ENCODE assay signal across 20 cellular contexts in genomic region chr1:38680801-38681510, GRCh38.
A peak's percentile ranks its signal among the peaks of the same experiment; 100 is the strongest.
DNase-seq lines count a peak whose midpoint lies in the region; ATAC-seq and TF ChIP-seq lines count a peak whose summit lies in the region.
"Had no signal": no experiment of that assay in that cellular context is flagged by ENCODE, and none has a peak within 500 bp of the region (broad histone marks: within the 10 kb centered on the region; RNA-seq: fewer than 3 reads in every experiment).

No MANE protein-coding gene starts in this region.

- H3K36me3 ChIP-seq in GM23338 (ENCODE audit: insufficient read depth) (no peaks in the 10 kb centered on the region), SJCRH30 (no peaks in the 10 kb centered on the region)
- H3K36me3 ChIP-seq: BLaER1 treated with 17β-estradiol and CSF1 and Interleukin-3, amounts not matched to agents 10 nM and 100 nM; right lobe of liver; transverse colon had no signal

- DNase-seq in GM23338 (ENCODE audit: low spot score) (peak; percentile 53), SJCRH30 (peak; percentile 60 to 70), fibroblast of pulmonary artery (ENCODE audit: low read depth) (peak; percentile 49), omental fat pad (ENCODE audit: low spot score) (no peak), cerebellum (ENCODE audit: low spot score) (no peak)
- no peak for DNase-seq in stimulated activated naive CD8-positive, alpha-beta T cell treated with anti-CD3 and anti-CD28 coated beads, Interleukin-15, amount 100 ng/mL, for 72 hours
- DNase-seq: activated CD4-positive, alpha-beta T cell treated with anti-CD3 and anti-CD28 coated beads, Interleukin-2, amount 10 ng/mL, durations not matched to agents 24 days and 14 days; activated T-cell treated with anti-CD3 and anti-CD28 coated beads, Interleukin-2, amount 50 U/mL, for 4 hours; amygdala; foreskin melanocyte; kidney glomerular epithelial cell; natural killer cell; NCI-H1694 treated with DMSO at 0.1 percent for 48 hours; right lobe of liver; stimulated activated CD4-positive, alpha-beta T cell treated with anti-CD3 and anti-CD28 coated beads, Interleukin-4, amount 100 ng/mL, for 1 hour; T-helper 9 cell; transverse colon had no signal

- H3F3A ChIP-seq in GM23338 (replicated peaks; ENCODE audit: low read depth), result no peaks in the 10 kb centered on the region

- H4K20me1 ChIP-seq in GM23338 (replicated peaks; ENCODE audit: insufficient read depth), result 0 out of 2 replicates have a peak, but pooled peaks cover 2% of the 10 kb centered on the region
- H4K20me1 ChIP-seq: BLaER1 treated with 17β-estradiol and CSF1 and Interleukin-3, amounts not matched to agents 10 nM and 100 nM had no signal

- H3K4me2 ChIP-seq in GM23338, result no peak overlapping the region
- H3K4me2 ChIP-seq: BLaER1 treated with 17β-estradiol and CSF1 and Interleukin-3, amounts not matched to agents 10 nM and 100 nM; KMS-11 had no signal

- H3K79me2 ChIP-seq in GM23338 (replicated peaks; ENCODE audit: insufficient read depth), result no peaks in the 10 kb centered on the region

- ATAC-seq in GM23338, result peak; percentile 48; the same call in 2 of the 3 replicates
- peak; percentile 54 for ATAC-seq in omental fat pad (ENCODE audit: low FRiP score)
- no peak for ATAC-seq in GM18520 (IDR thresholded peaks at IDR 0.05; ENCODE audit: unreplicated experiment)
- no peak for ATAC-seq in stimulated activated naive CD8-positive, alpha-beta T cell treated with anti-CD3 and anti-CD28 coated beads, Interleukin-15, amount 100 ng/mL, for 72 hours
- ATAC-seq: activated T-cell treated with anti-CD3 and anti-CD28 coated beads, Interleukin-2, amount 50 U/mL, for 4 hours; natural killer cell had no signal

- H3K27me3 ChIP-seq in GM23338 (ENCODE audit: insufficient read depth) (no peaks in the 10 kb centered on the region), SJCRH30 (no peaks in the 10 kb centered on the region)
- H3K27me3 ChIP-seq: BLaER1 treated with 17β-estradiol and CSF1 and Interleukin-3, amounts not matched to agents 10 nM and 100 nM; right lobe of liver had no signal

- peaks cover 2% of the 10 kb centered on the region; the same call in 1 of the 2 replicates for H3K4me1 ChIP-seq in GM23338 (ENCODE audit: insufficient read depth)
- H3K4me1 ChIP-seq in SJCRH30, result peaks cover 4% of the 10 kb centered on the region; the same call in 1 of the 2 replicates
- H3K4me1 ChIP-seq: BLaER1 treated with 17β-estradiol and CSF1 and Interleukin-3, amounts not matched to agents 10 nM and 100 nM; right lobe of liver; transverse colon had no signal

- H3K27ac ChIP-seq in GM23338 (ENCODE audit: low read depth) (no peak overlapping the region), SJCRH30 (no peak overlapping the region)
- H3K27ac ChIP-seq: BLaER1 treated with 17β-estradiol and CSF1 and Interleukin-3, amounts not matched to agents 10 nM and 100 nM; KMS-11; right lobe of liver; transverse colon had no signal

- H3K9me3 ChIP-seq in SJCRH30 (replicated peaks), result no peaks in the 10 kb centered on the region
- H3K9me3 ChIP-seq: BLaER1 treated with 17β-estradiol and CSF1 and Interleukin-3, amounts not matched to agents 10 nM and 100 nM; right lobe of liver; transverse colon had no signal

- no peak overlapping the region for H3K4me3 ChIP-seq in GM23338
- no peak overlapping the region for H3K4me3 ChIP-seq in SJCRH30
- H3K4me3 ChIP-seq in fibroblast of pulmonary artery (replicated peaks; ENCODE audit: low read depth, low read length), result no peak overlapping the region
- H3K4me3 ChIP-seq: BLaER1 treated with 17β-estradiol and CSF1 and Interleukin-3, amounts not matched to agents 10 nM and 100 nM; right lobe of liver; transverse colon had no signal

- no peak overlapping the region for H3K4me3 Mint-ChIP-seq in GM23338
- no peak overlapping the region for H3K4me3 Mint-ChIP-seq in stimulated activated naive CD8-positive, alpha-beta T cell treated with anti-CD3 and anti-CD28 coated beads, Interleukin-15, amount 100 ng/mL, for 72 hours
- H3K4me3 Mint-ChIP-seq: activated CD4-positive, alpha-beta T cell treated with anti-CD3 and anti-CD28 coated beads, Interleukin-2, amount 10 ng/mL, durations not matched to agents 24 days and 14 days; activated T-cell treated with anti-CD3 and anti-CD28 coated beads, Interleukin-2, amount 50 U/mL, for 4 hours; natural killer cell had no signal

- no peaks in the 10 kb centered on the region for H3K36me3 Mint-ChIP-seq in GM23338 (ENCODE audit: low read depth)
- H3K36me3 Mint-ChIP-seq: natural killer cell had no signal

- H3K4me1 Mint-ChIP-seq in GM23338, result peaks cover under 1% of the 10 kb centered on the region; the same call in 2 of the 3 replicates
- H3K4me1 Mint-ChIP-seq in stimulated activated naive CD8-positive, alpha-beta T cell treated with anti-CD3 and anti-CD28 coated beads, Interleukin-15, amount 100 ng/mL, for 72 hours, result no peaks in the 10 kb centered on the region
- H3K4me1 Mint-ChIP-seq: activated CD4-positive, alpha-beta T cell treated with anti-CD3 and anti-CD28 coated beads, Interleukin-2, amount 10 ng/mL, durations not matched to agents 24 days and 14 days; natural killer cell had no signal

- peaks cover 3% of the 10 kb centered on the region for H3K27me3 Mint-ChIP-seq in GM23338 (ENCODE audit: insufficient read depth, low read depth, poor library complexity)
- H3K27me3 Mint-ChIP-seq in stimulated activated naive CD8-positive, alpha-beta T cell treated with anti-CD3 and anti-CD28 coated beads, Interleukin-15, amount 100 ng/mL, for 72 hours, result peaks cover under 1% of the 10 kb centered on the region

- H3K9me3 Mint-ChIP-seq in GM23338, result no peaks in the 10 kb centered on the region; the same call in 2 of the 3 replicates
- no peaks in the 10 kb centered on the region for H3K9me3 Mint-ChIP-seq in stimulated activated naive CD8-positive, alpha-beta T cell treated with anti-CD3 and anti-CD28 coated beads, Interleukin-15, amount 100 ng/mL, for 72 hours
- H3K9me3 Mint-ChIP-seq: activated CD4-positive, alpha-beta T cell treated with anti-CD3 and anti-CD28 coated beads, Interleukin-2, amount 10 ng/mL, durations not matched to agents 24 days and 14 days; activated T-cell treated with anti-CD3 and anti-CD28 coated beads, Interleukin-2, amount 50 U/mL, for 4 hours; natural killer cell had no signal

- H2AFZ ChIP-seq in GM23338, result no peak overlapping the region

- no peaks in the 10 kb centered on the region for H3K9me2 ChIP-seq in GM23338 (ENCODE audit: insufficient read depth)

- H3K27ac Mint-ChIP-seq in GM23338, result no peak overlapping the region
- H3K27ac Mint-ChIP-seq in stimulated activated naive CD8-positive, alpha-beta T cell treated with anti-CD3 and anti-CD28 coated beads, Interleukin-15, amount 100 ng/mL, for 72 hours, result no peak overlapping the region
- H3K27ac Mint-ChIP-seq: activated CD4-positive, alpha-beta T cell treated with anti-CD3 and anti-CD28 coated beads, Interleukin-2, amount 10 ng/mL, durations not matched to agents 24 days and 14 days; natural killer cell had no signal

- TF ChIP-seq CTCF in GM23338 (conservative IDR thresholded peaks at IDR 0.05; ENCODE audit: low read depth in 2 of 2) (no peak), fibroblast of pulmonary artery (IDR thresholded peaks at IDR 0.05; ENCODE audit: low read length, missing control alignments) (no peak), omental fat pad (IDR thresholded peaks at IDR 0.05) (no peak)

TF ChIP-seq in GM23338, 12 proteins besides CTCF, POLR2A, EP300 and RAD21:
- TF ChIP-seq STAT1 (IDR thresholded peaks at IDR 0.05; ENCODE audit: unreplicated experiment), result no peak
- TF ChIP-seq REST (IDR thresholded peaks at IDR 0.05; ENCODE audit: unreplicated experiment), result peak; percentile 80
- TF ChIP-seq NANOG (IDR thresholded peaks at IDR 0.05; ENCODE audit: borderline replicate concordance), result no peak

Comparison
In these comparisons a context has a peak if more than half of its experiments do, and no peak if none do; other contexts are left out.
1. ATAC-seq: peak in GM23338 (single experiment) and omental fat pad (single experiment); none in GM18520 (single experiment) and stimulated activated naive CD8-positive, alpha-beta T cell treated with anti-CD3 and anti-CD28 coated beads, Interleukin-15, amount 100 ng/mL, for 72 hours (single experiment).
2. DNase-seq: peak in GM23338 (single experiment), SJCRH30 (2 of 2) and fibroblast of pulmonary artery (single experiment); none in omental fat pad (single experiment), cerebellum (single experiment) and stimulated activated naive CD8-positive, alpha-beta T cell treated with anti-CD3 and anti-CD28 coated beads, Interleukin-15, amount 100 ng/mL, for 72 hours (0 of 2).